In the genomic region with DNA sequence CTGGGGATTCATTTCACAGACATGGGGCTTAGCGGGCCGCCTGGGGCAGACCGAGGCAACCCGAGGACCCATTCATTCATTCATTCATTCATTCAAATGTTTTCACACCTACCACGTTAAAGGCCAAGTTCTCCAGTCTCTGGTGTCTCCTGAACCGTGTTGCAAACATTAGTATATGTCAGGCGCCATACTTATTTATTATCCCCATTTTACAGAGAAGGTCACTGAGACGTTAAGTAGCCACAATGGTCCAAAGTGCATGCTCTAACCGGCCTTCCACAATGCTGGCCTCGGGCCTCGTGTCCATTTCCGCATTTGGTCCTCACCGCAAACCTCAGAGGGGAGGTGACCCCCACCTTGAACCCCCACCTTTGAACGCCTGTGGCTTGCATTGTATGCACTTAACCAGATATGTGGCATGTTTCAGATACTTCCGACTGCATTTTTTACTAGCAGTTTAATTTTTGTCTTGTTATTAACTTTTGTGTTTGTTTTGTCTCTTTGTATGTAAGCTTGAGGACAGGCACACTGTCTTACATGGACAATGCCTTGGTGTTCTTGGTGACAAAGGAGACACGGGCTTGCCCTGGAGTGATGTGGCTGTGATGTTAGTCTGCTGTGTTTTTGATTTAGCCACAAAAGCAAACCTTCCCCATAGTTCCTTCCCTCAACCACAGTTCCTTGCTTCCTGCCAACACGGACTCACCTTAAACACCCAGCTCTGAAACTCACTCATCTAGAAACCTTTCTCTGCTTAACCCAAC, we compare ENCODE assay signal across 1 cellular context.
TF ChIP-seq lines count a peak whose summit lies in the region.

No MANE protein-coding gene starts in this region.

TF ChIP-seq in HepG2, 621 proteins besides CTCF, POLR2A, EP300 and RAD21 (continued from another document and continues in another):
- TF ChIP-seq, protein P1, sequence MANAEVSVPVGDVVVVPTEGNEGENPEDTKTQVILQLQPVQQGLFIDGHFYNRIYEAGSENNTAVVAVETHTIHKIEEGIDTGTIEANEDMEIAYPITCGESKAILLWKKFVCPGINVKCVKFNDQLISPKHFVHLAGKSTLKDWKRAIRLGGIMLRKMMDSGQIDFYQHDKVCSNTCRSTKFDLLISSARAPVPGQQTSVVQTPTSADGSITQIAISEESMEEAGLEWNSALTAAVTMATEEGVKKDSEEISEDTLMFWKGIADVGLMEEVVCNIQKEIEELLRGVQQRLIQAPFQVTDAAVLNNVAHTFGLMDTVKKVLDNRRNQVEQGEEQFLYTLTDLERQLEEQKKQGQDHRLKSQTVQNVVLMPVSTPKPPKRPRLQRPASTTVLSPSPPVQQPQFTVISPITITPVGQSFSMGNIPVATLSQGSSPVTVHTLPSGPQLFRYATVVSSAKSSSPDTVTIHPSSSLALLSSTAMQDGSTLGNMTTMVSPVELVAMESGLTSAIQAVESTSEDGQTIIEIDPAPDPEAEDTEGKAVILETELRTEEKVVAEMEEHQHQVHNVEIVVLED (CRISPR knock-in tag; IDR thresholded peaks at IDR 0.05; ENCODE audit: borderline replicate concordance) = no peak
- TF ChIP-seq ZNF615 (CRISPR knock-in tag; IDR thresholded peaks at IDR 0.05; ENCODE audit: borderline replicate concordance) (no peak), CEBPG (CRISPR knock-in tag; IDR thresholded peaks at IDR 0.05) (no peak), KDM3A (CRISPR knock-in tag; IDR thresholded peaks at IDR 0.05; ENCODE audit: low read depth) (no peak), MYC (CRISPR knock-in tag; IDR thresholded peaks at IDR 0.05; ENCODE audit: borderline replicate concordance) (no peak; the same call in 1 of the 2 replicates), RBAK (CRISPR knock-in tag; IDR thresholded peaks at IDR 0.05) (no peak), ERF (CRISPR knock-in tag; IDR thresholded peaks at IDR 0.05) (no peak), ZSCAN22 (CRISPR knock-in tag; IDR thresholded peaks at IDR 0.05) (no peak), SCMH1 (CRISPR knock-in tag; IDR thresholded peaks at IDR 0.05; ENCODE audit: borderline replicate concordance) (no peak), HDAC2 (CRISPR knock-in tag; IDR thresholded peaks at IDR 0.05) (peak; percentile 51; the same call in 1 of the 2 replicates), MEIS2 (CRISPR knock-in tag; IDR thresholded peaks at IDR 0.05) (no peak), ZNF101 (CRISPR knock-in tag; IDR thresholded peaks at IDR 0.05; ENCODE audit: borderline replicate concordance, low read depth) (no peak), ZNF562 (CRISPR knock-in tag; IDR thresholded peaks at IDR 0.05; ENCODE audit: borderline replicate concordance) (no peak), ETV5 (CRISPR knock-in tag; IDR thresholded peaks at IDR 0.05; ENCODE audit: borderline replicate concordance) (peak; percentile 10; the same call in 1 of the 2 replicates), ATM (IDR thresholded peaks at IDR 0.05; ENCODE audit: borderline replicate concordance) (no peak), GPN1 (CRISPR knock-in tag; IDR thresholded peaks at IDR 0.05; ENCODE audit: borderline replicate concordance) (no peak), KMT2A (CRISPR knock-in tag; IDR thresholded peaks at IDR 0.05) (no peak), CREB1 (IDR thresholded peaks at IDR 0.05) (no peak), CREB1 (CRISPR knock-in tag; IDR thresholded peaks at IDR 0.05) (0 out of 2 replicates have a peak, but pooled peaks have one; percentile 41), SP1 (IDR thresholded peaks at IDR 0.05) (no peak), SP1 (CRISPR knock-in tag; IDR thresholded peaks at IDR 0.05) (no peak), NFIC (IDR thresholded peaks at IDR 0.05; ENCODE audit: low read length) (no peak), ZFP41 (CRISPR knock-in tag; IDR thresholded peaks at IDR 0.05; ENCODE audit: borderline replicate concordance) (no peak), ZNF317 (CRISPR knock-in tag; IDR thresholded peaks at IDR 0.05) (no peak), SOX5 (CRISPR knock-in tag; IDR thresholded peaks at IDR 0.05; ENCODE audit: borderline replicate concordance) (peak; percentile 37; the same call in 1 of the 2 replicates), SRSF1 (optimal IDR thresholded peaks at IDR 0.05; ENCODE audit: low read depth, low read length) (no peak), ZNF660 (CRISPR knock-in tag; IDR thresholded peaks at IDR 0.05; ENCODE audit: borderline replicate concordance, low read depth) (no peak), KLF13 (CRISPR knock-in tag; IDR thresholded peaks at IDR 0.05) (no peak), ZNF607 (CRISPR knock-in tag; IDR thresholded peaks at IDR 0.05; ENCODE audit: borderline replicate concordance) (no peak), ZNF724P (CRISPR knock-in tag; IDR thresholded peaks at IDR 0.05; ENCODE audit: borderline replicate concordance) (no peak), RNF2 (conservative IDR thresholded peaks at IDR 0.05; ENCODE audit: low read depth) (no peak), ZNF543 (CRISPR knock-in tag; IDR thresholded peaks at IDR 0.05) (no peak), CCDC6 (CRISPR knock-in tag; IDR thresholded peaks at IDR 0.05) (no peak), ZNF777 (CRISPR knock-in tag; IDR thresholded peaks at IDR 0.05) (no peak), ZNF878 (CRISPR knock-in tag; IDR thresholded peaks at IDR 0.05) (no peak), FOXA1 (IDR thresholded peaks at IDR 0.05) (no peak), FOXA1 (CRISPR knock-in tag; IDR thresholded peaks at IDR 0.05) (0 out of 2 replicates have a peak, but pooled peaks have one; percentile 11), KLF15 (CRISPR knock-in tag; IDR thresholded peaks at IDR 0.05; ENCODE audit: borderline replicate concordance) (no peak), HCFC1 (IDR thresholded peaks at IDR 0.05; ENCODE audit: low read depth, low read length) (no peak), ONECUT2 (CRISPR knock-in tag; IDR thresholded peaks at IDR 0.05) (no peak), ELF1 (CRISPR knock-in tag; IDR thresholded peaks at IDR 0.05) (0 out of 2 replicates have a peak, but pooled peaks have one; percentile 42), SMAD9 (CRISPR knock-in tag; IDR thresholded peaks at IDR 0.05) (no peak)
- TF ChIP-seq, protein P2, sequence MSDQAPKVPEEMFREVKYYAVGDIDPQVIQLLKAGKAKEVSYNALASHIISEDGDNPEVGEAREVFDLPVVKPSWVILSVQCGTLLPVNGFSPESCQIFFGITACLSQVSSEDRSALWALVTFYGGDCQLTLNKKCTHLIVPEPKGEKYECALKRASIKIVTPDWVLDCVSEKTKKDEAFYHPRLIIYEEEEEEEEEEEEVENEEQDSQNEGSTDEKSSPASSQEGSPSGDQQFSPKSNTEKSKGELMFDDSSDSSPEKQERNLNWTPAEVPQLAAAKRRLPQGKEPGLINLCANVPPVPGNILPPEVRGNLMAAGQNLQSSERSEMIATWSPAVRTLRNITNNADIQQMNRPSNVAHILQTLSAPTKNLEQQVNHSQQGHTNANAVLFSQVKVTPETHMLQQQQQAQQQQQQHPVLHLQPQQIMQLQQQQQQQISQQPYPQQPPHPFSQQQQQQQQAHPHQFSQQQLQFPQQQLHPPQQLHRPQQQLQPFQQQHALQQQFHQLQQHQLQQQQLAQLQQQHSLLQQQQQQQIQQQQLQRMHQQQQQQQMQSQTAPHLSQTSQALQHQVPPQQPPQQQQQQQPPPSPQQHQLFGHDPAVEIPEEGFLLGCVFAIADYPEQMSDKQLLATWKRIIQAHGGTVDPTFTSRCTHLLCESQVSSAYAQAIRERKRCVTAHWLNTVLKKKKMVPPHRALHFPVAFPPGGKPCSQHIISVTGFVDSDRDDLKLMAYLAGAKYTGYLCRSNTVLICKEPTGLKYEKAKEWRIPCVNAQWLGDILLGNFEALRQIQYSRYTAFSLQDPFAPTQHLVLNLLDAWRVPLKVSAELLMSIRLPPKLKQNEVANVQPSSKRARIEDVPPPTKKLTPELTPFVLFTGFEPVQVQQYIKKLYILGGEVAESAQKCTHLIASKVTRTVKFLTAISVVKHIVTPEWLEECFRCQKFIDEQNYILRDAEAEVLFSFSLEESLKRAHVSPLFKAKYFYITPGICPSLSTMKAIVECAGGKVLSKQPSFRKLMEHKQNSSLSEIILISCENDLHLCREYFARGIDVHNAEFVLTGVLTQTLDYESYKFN (CRISPR knock-in tag; conservative IDR thresholded peaks at IDR 0.05) = peak; percentile 46
- TF ChIP-seq, protein P3, sequence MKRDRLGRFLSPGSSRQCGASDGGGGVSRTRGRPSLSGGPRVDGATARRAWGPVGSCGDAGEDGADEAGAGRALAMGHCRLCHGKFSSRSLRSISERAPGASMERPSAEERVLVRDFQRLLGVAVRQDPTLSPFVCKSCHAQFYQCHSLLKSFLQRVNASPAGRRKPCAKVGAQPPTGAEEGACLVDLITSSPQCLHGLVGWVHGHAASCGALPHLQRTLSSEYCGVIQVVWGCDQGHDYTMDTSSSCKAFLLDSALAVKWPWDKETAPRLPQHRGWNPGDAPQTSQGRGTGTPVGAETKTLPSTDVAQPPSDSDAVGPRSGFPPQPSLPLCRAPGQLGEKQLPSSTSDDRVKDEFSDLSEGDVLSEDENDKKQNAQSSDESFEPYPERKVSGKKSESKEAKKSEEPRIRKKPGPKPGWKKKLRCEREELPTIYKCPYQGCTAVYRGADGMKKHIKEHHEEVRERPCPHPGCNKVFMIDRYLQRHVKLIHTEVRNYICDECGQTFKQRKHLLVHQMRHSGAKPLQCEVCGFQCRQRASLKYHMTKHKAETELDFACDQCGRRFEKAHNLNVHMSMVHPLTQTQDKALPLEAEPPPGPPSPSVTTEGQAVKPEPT (CRISPR knock-in tag; IDR thresholded peaks at IDR 0.05; ENCODE audit: low read depth) = no peak
- TF ChIP-seq, protein P4, sequence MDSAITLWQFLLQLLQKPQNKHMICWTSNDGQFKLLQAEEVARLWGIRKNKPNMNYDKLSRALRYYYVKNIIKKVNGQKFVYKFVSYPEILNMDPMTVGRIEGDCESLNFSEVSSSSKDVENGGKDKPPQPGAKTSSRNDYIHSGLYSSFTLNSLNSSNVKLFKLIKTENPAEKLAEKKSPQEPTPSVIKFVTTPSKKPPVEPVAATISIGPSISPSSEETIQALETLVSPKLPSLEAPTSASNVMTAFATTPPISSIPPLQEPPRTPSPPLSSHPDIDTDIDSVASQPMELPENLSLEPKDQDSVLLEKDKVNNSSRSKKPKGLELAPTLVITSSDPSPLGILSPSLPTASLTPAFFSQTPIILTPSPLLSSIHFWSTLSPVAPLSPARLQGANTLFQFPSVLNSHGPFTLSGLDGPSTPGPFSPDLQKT (CRISPR knock-in tag; IDR thresholded peaks at IDR 0.05; ENCODE audit: borderline replicate concordance) = no peak
- TF ChIP-seq, protein P5, sequence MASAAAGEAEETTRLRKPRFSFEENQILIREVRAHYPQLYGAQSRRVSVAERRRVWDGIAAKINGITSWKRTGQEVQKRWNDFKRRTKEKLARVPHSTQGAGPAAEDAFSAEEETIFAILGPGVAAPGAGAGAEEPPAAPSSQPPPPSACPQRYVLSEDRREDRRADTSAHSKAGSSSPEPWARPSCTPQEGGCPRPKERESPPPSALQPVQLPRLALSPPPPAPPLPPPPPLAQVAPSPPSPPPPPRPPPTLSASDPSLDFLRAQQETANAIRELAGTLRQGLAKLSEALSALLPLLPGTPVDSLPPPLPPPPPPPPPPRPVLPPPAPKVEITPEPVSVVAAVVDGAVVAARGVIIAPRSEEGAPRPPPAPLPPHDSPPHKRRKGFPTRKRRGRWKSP (CRISPR knock-in tag; IDR thresholded peaks at IDR 0.05) = no peak
- TF ChIP-seq, protein P6, sequence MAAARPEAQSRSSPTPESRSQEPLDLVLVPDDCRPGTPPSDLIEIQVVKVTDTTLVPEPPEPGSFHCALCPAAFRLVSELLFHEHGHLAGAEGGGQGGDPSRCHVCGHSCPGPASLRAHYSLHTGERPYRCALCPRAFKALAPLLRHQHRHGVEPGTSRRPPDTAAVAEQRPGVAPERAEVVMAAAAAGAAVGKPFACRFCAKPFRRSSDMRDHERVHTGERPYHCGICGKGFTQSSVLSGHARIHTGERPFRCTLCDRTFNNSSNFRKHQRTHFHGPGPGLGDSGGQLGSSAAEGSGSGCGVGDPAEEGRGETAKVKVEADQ (CRISPR knock-in tag; IDR thresholded peaks at IDR 0.05; ENCODE audit: borderline replicate concordance) = no peak
- TF ChIP-seq, protein P7, sequence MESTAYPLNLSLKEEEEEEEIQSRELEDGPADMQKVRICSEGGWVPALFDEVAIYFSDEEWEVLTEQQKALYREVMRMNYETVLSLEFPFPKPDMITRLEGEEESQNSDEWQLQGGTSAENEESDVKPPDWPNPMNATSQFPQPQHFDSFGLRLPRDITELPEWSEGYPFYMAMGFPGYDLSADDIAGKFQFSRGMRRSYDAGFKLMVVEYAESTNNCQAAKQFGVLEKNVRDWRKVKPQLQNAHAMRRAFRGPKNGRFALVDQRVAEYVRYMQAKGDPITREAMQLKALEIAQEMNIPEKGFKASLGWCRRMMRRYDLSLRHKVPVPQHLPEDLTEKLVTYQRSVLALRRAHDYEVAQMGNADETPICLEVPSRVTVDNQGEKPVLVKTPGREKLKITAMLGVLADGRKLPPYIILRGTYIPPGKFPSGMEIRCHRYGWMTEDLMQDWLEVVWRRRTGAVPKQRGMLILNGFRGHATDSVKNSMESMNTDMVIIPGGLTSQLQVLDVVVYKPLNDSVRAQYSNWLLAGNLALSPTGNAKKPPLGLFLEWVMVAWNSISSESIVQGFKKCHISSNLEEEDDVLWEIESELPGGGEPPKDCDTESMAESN (CRISPR knock-in tag; conservative IDR thresholded peaks at IDR 0.05) = no peak
- TF ChIP-seq, protein P8, sequence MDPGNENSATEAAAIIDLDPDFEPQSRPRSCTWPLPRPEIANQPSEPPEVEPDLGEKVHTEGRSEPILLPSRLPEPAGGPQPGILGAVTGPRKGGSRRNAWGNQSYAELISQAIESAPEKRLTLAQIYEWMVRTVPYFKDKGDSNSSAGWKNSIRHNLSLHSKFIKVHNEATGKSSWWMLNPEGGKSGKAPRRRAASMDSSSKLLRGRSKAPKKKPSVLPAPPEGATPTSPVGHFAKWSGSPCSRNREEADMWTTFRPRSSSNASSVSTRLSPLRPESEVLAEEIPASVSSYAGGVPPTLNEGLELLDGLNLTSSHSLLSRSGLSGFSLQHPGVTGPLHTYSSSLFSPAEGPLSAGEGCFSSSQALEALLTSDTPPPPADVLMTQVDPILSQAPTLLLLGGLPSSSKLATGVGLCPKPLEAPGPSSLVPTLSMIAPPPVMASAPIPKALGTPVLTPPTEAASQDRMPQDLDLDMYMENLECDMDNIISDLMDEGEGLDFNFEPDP (CRISPR knock-in tag; conservative IDR thresholded peaks at IDR 0.05) = 0 out of 2 replicates have a peak, but pooled peaks have one; percentile 39
- TF ChIP-seq, protein P9, sequence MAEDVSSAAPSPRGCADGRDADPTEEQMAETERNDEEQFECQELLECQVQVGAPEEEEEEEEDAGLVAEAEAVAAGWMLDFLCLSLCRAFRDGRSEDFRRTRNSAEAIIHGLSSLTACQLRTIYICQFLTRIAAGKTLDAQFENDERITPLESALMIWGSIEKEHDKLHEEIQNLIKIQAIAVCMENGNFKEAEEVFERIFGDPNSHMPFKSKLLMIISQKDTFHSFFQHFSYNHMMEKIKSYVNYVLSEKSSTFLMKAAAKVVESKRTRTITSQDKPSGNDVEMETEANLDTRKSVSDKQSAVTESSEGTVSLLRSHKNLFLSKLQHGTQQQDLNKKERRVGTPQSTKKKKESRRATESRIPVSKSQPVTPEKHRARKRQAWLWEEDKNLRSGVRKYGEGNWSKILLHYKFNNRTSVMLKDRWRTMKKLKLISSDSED (CRISPR knock-in tag; IDR thresholded peaks at IDR 0.05) = no peak
- TF ChIP-seq, protein P10, sequence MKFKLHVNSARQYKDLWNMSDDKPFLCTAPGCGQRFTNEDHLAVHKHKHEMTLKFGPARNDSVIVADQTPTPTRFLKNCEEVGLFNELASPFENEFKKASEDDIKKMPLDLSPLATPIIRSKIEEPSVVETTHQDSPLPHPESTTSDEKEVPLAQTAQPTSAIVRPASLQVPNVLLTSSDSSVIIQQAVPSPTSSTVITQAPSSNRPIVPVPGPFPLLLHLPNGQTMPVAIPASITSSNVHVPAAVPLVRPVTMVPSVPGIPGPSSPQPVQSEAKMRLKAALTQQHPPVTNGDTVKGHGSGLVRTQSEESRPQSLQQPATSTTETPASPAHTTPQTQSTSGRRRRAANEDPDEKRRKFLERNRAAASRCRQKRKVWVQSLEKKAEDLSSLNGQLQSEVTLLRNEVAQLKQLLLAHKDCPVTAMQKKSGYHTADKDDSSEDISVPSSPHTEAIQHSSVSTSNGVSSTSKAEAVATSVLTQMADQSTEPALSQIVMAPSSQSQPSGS (CRISPR knock-in tag; IDR thresholded peaks at IDR 0.05) = no peak
